Comparison of ENCODE assay signal across 18 cellular contexts in genomic region chr21:27134513-27134912, GRCh38.
A peak's percentile ranks its signal among the peaks of the same experiment; 100 is the strongest.
DNase-seq lines count a peak whose midpoint lies in the region; ATAC-seq and TF ChIP-seq lines count a peak whose summit lies in the region.
"Had no signal": no experiment of that assay in that cellular context is flagged by ENCODE, and none has a peak within 500 bp of the region (broad histone marks: within the 10 kb centered on the region; RNA-seq: fewer than 3 reads in every experiment).

No MANE protein-coding gene starts in this region.

- POLR2A ChIA-PET in IMR-90 (lab: Charles Lee; ENCODE audit: unreplicated experiment) = no interaction called here
- POLR2A ChIA-PET in activated CD8-positive, alpha-beta T cell treated with anti-CD3 and anti-CD28 coated beads, Interleukin-2, amount 10 ng/mL, durations not matched to agents 7 days and 5 days (lab: Charles Lee) = no interaction called here
- POLR2A ChIA-PET in activated CD4-positive, alpha-beta T cell treated with anti-CD3 and anti-CD28 coated beads for 36 hours (lab: Charles Lee) = no interaction called here

- no TSS peak for BruUV-seq in IMR-90 (replicated peaks; lab: Mats Ljungman, UMichigan)

- no peak overlapping the region for H3K9ac ChIP-seq in IMR-90 (ENCODE audit: low read depth, low read length)

- in situ Hi-C loops in IMR-90 (cut with MboI; ENCODE audit: low sequenced_read_pairs) = no loop called here

- H3K9me3 ChIP-seq in BE2C (no peaks in the 10 kb centered on the region), IMR-90 (ENCODE audit: control insufficient read depth, insufficient read depth, low read length) (no peaks in the 10 kb centered on the region)

- no peak for TF ChIP-seq RAD21 in IMR-90 (IDR thresholded peaks at IDR 0.05; ENCODE audit: low read length)

- DNase-seq in BE2C (peak; percentile 80), IMR-90 (peak; percentile 19), RPMI7951 (ENCODE audit: low read depth) (peak; percentile 20), fibroblast of gingiva (ENCODE audit: low read depth) (peak; percentile 53), AG08395 (ENCODE audit: low spot score) (no peak)
- DNase-seq in activated CD8-positive, alpha-beta T cell treated with anti-CD3 and anti-CD28 coated beads, Interleukin-2, amount 10 ng/mL, durations not matched to agents 7 days and 5 days = no peak
- no peak for DNase-seq in activated CD4-positive, alpha-beta T cell treated with anti-CD3 and anti-CD28 coated beads for 36 hours
- DNase-seq: activated CD4-positive, alpha-beta T cell treated with anti-CD3 and anti-CD28 coated beads for 48 hours; activated CD8-positive, alpha-beta memory T cell treated with anti-CD3 and anti-CD28 coated beads, Interleukin-2, amount 50 U/mL, for 4 hours; aorta; CD8-positive, alpha-beta memory T cell; cortex of kidney; head of caudate nucleus; naive thymus-derived CD8-positive, alpha-beta T cell; NCI-H2081 treated with DMSO at 0.1 percent for 48 hours; small intestine; stimulated activated CD4-positive, alpha-beta T cell treated with anti-CD3 and anti-CD28 coated beads, Interleukin-4, amount 100 ng/mL, for 4 hours had no signal

- no peak overlapping the region for H3K18ac ChIP-seq in IMR-90 (ENCODE audit: low read depth, low read length)

- TF ChIP-seq CTCF in BE2C (IDR thresholded peaks at IDR 0.05; ENCODE audit: low read depth, low read length) (no peak), IMR-90 (conservative IDR thresholded peaks at IDR 0.05; ENCODE audit: low read depth, low read length) (no peak)

- no peak overlapping the region for H3K23ac ChIP-seq in IMR-90 (ENCODE audit: low read depth, low read length)

- no peaks in the 10 kb centered on the region for H3K27me3 Mint-ChIP-seq in activated CD8-positive, alpha-beta T cell treated with anti-CD3 and anti-CD28 coated beads, Interleukin-2, amount 10 ng/mL, durations not matched to agents 7 days and 5 days (ENCODE audit: low read depth)
- no peaks in the 10 kb centered on the region for H3K27me3 Mint-ChIP-seq in activated CD4-positive, alpha-beta T cell treated with anti-CD3 and anti-CD28 coated beads for 36 hours
- H3K27me3 Mint-ChIP-seq: CD8-positive, alpha-beta memory T cell; naive thymus-derived CD8-positive, alpha-beta T cell had no signal

- H3K56ac ChIP-seq in IMR-90 (ENCODE audit: extremely low read depth, insufficient read depth, low read length) = no peak overlapping the region

- no peaks in the 10 kb centered on the region for H3K36me3 Mint-ChIP-seq in activated CD8-positive, alpha-beta T cell treated with anti-CD3 and anti-CD28 coated beads, Interleukin-2, amount 10 ng/mL, durations not matched to agents 7 days and 5 days (ENCODE audit: low read depth)
- no peaks in the 10 kb centered on the region for H3K36me3 Mint-ChIP-seq in activated CD4-positive, alpha-beta T cell treated with anti-CD3 and anti-CD28 coated beads for 36 hours (ENCODE audit: low read depth)
- H3K36me3 Mint-ChIP-seq: CD8-positive, alpha-beta memory T cell; naive thymus-derived CD8-positive, alpha-beta T cell had no signal

- no peak overlapping the region for H3K4ac ChIP-seq in IMR-90 (ENCODE audit: low read depth, low read length)

- no peak overlapping the region for H4K5ac ChIP-seq in IMR-90 (ENCODE audit: low read depth, low read length)

- peaks cover 27% of the 10 kb centered on the region for H3K4me1 ChIP-seq in BE2C
- H3K4me1 ChIP-seq in IMR-90 (ENCODE audit: control insufficient read depth, insufficient read depth, low read length) = peaks cover 4% of the 10 kb centered on the region; the same call in 1 of the 2 replicates

- no peak overlapping the region for H4K91ac ChIP-seq in IMR-90 (ENCODE audit: insufficient read depth, low read depth, low read length)

- no peak overlapping the region for H2BK120ac ChIP-seq in IMR-90 (ENCODE audit: low read depth, low read length)

- H2AK9ac ChIP-seq in IMR-90 (replicated peaks; ENCODE audit: low read depth, low read length, poor library complexity) = no peak overlapping the region

- no peak overlapping the region for H4K8ac ChIP-seq in IMR-90 (ENCODE audit: low read depth in 2 of 2, low read length in 2 of 2)

- H3K9me3 Mint-ChIP-seq in activated CD8-positive, alpha-beta T cell treated with anti-CD3 and anti-CD28 coated beads, Interleukin-2, amount 10 ng/mL, durations not matched to agents 7 days and 5 days (ENCODE audit: insufficient read depth) = no peaks in the 10 kb centered on the region
- H3K9me3 Mint-ChIP-seq in activated CD4-positive, alpha-beta T cell treated with anti-CD3 and anti-CD28 coated beads for 36 hours (ENCODE audit: low read depth) = no peaks in the 10 kb centered on the region

- no peak overlapping the region for H3K27ac Mint-ChIP-seq in activated CD8-positive, alpha-beta T cell treated with anti-CD3 and anti-CD28 coated beads, Interleukin-2, amount 10 ng/mL, durations not matched to agents 7 days and 5 days
- H3K27ac Mint-ChIP-seq in activated CD4-positive, alpha-beta T cell treated with anti-CD3 and anti-CD28 coated beads for 36 hours = no peak overlapping the region
- H3K27ac Mint-ChIP-seq: CD8-positive, alpha-beta memory T cell; naive thymus-derived CD8-positive, alpha-beta T cell had no signal

- dilution Hi-C loops in IMR-90 (cut with HindIII; ENCODE audit: low sequenced_read_pairs, unreplicated experiment) = no loop called here

- no peak overlapping the region for H3K4me2 ChIP-seq in IMR-90 (ENCODE audit: low read depth, low read length)

- no CpG with 5 or more reads among the region's 1 CpG for WGBS in IMR-90 (ENCODE audit: extremely low coverage in 2 of 2, insufficient read length in 1 of 2), 2 experiments

- no peaks in the 10 kb centered on the region for H3K36me3 ChIP-seq in BE2C
- no peaks in the 10 kb centered on the region for H3K36me3 ChIP-seq in IMR-90 (ENCODE audit: control insufficient read depth, insufficient read depth, low read length)

- H2AFZ ChIP-seq in IMR-90 (replicated peaks; ENCODE audit: low read length, poor library complexity) = no peak overlapping the region

- no peak overlapping the region for H3K27ac ChIP-seq in IMR-90 (ENCODE audit: insufficient read depth, low read length)

- H2BK20ac ChIP-seq in IMR-90 (ENCODE audit: low read depth, low read length) = no peak overlapping the region

- H3K4me1 Mint-ChIP-seq in activated CD8-positive, alpha-beta T cell treated with anti-CD3 and anti-CD28 coated beads, Interleukin-2, amount 10 ng/mL, durations not matched to agents 7 days and 5 days (ENCODE audit: low read depth) = no peaks in the 10 kb centered on the region
- no peaks in the 10 kb centered on the region for H3K4me1 Mint-ChIP-seq in activated CD4-positive, alpha-beta T cell treated with anti-CD3 and anti-CD28 coated beads for 36 hours
- H3K4me1 Mint-ChIP-seq: CD8-positive, alpha-beta memory T cell; naive thymus-derived CD8-positive, alpha-beta T cell had no signal

- no peaks in the 10 kb centered on the region for H4K20me1 ChIP-seq in IMR-90 (ENCODE audit: insufficient read depth, low read length)

- H2BK5ac ChIP-seq in IMR-90 (ENCODE audit: low read depth, low read length, poor library complexity, severe bottlenecking) = no peak overlapping the region

- no peak overlapping the region for H2BK15ac ChIP-seq in IMR-90 (ENCODE audit: low read depth, low read length)

- H3K9me1 ChIP-seq in IMR-90 (ENCODE audit: insufficient read depth, low read length) = no peaks in the 10 kb centered on the region

- no peak overlapping the region for H2AK5ac ChIP-seq in IMR-90 (ENCODE audit: low read depth, low read length)

- no peak overlapping the region for H3K4me3 Mint-ChIP-seq in activated CD8-positive, alpha-beta T cell treated with anti-CD3 and anti-CD28 coated beads, Interleukin-2, amount 10 ng/mL, durations not matched to agents 7 days and 5 days
- H3K4me3 Mint-ChIP-seq in activated CD4-positive, alpha-beta T cell treated with anti-CD3 and anti-CD28 coated beads for 36 hours = no peak overlapping the region
- H3K4me3 Mint-ChIP-seq: CD8-positive, alpha-beta memory T cell; naive thymus-derived CD8-positive, alpha-beta T cell had no signal

- H3K27me3 ChIP-seq in BE2C (no peaks in the 10 kb centered on the region), IMR-90 (ENCODE audit: control insufficient read depth, insufficient read depth, low read length) (no peaks in the 10 kb centered on the region)

- intact Hi-C loops in IMR-90 (cut with micrococcal nuclease) = no loop called here
- intact Hi-C loops in activated CD4-positive, alpha-beta T cell treated with anti-CD3 and anti-CD28 coated beads for 36 hours (cut with DNase I, micrococcal nuclease) = no loop called here

- ATAC-seq in IMR-90 (ENCODE audit: low read depth) (no peak), HG03432 (IDR thresholded peaks at IDR 0.05; ENCODE audit: unreplicated experiment) (no peak)
- ATAC-seq in activated CD8-positive, alpha-beta T cell treated with anti-CD3 and anti-CD28 coated beads, Interleukin-2, amount 10 ng/mL, durations not matched to agents 7 days and 5 days = no peak
- no peak for ATAC-seq in activated CD4-positive, alpha-beta T cell treated with anti-CD3 and anti-CD28 coated beads for 36 hours
- ATAC-seq: naive thymus-derived CD8-positive, alpha-beta T cell had no signal

- H3K79me1 ChIP-seq in IMR-90 (ENCODE audit: low read depth in 1 of 2, low read length in 2 of 2) = no peaks in the 10 kb centered on the region

- H3K4me3 ChIP-seq in BE2C (ENCODE audit: low read depth, low read length) = no peak overlapping the region
- no peak overlapping the region for H3K4me3 ChIP-seq in IMR-90 (ENCODE audit: insufficient read depth, low read depth, low read length)

- no peak for TF ChIP-seq POLR2A in IMR-90 (IDR thresholded peaks at IDR 0.05; ENCODE audit: low read depth, low read length)

- CTCF ChIA-PET in IMR-90 (lab: Yijun Ruan, JAX) = no interaction called here
- CTCF ChIA-PET in activated CD8-positive, alpha-beta T cell treated with anti-CD3 and anti-CD28 coated beads, Interleukin-2, amount 10 ng/mL, durations not matched to agents 7 days and 5 days (lab: Charles Lee) = no interaction called here
- CTCF ChIA-PET in activated CD4-positive, alpha-beta T cell treated with anti-CD3 and anti-CD28 coated beads for 36 hours (lab: Charles Lee) = interaction anchor here (0.7 kb wide), 1 partner anchor 226 kb away, joined by 3 read pairs; no protein-coding TSS in a partner anchor

- H3K14ac ChIP-seq in IMR-90 (replicated peaks; ENCODE audit: low read depth, low read length) = no peak overlapping the region

TF ChIP-seq in IMR-90, 13 proteins besides CTCF, POLR2A, EP300 and RAD21 (continues in another document):
- TF ChIP-seq SMC3 (IDR thresholded peaks at IDR 0.05; ENCODE audit: low read depth, low read length) (no peak), RCOR1 (IDR thresholded peaks at IDR 0.05; ENCODE audit: insufficient replicate concordance, low read length) (no peak), BHLHE40 (IDR thresholded peaks at IDR 0.05; ENCODE audit: low read depth, low read length) (no peak)

Comparison
In these comparisons a context has a peak if more than half of its experiments do, and no peak if none do; other contexts are left out.
1. DNase-seq: peak in BE2C (single experiment), IMR-90 (single experiment), RPMI7951 (single experiment) and fibroblast of gingiva (single experiment); none in activated CD8-positive, alpha-beta T cell treated with anti-CD3 and anti-CD28 coated beads, Interleukin-2, amount 10 ng/mL, durations not matched to agents 7 days and 5 days (single experiment), AG08395 (single experiment) and activated CD4-positive, alpha-beta T cell treated with anti-CD3 and anti-CD28 coated beads for 36 hours (single experiment).